ENCODE assay signal across 8 cellular contexts in genomic region chr9:92807757-92808725, GRCh38. TPM values are rescaled to one million over a fixed set of nuclear protein-coding genes. Genes with fewer than 3 reads are reported as not detected.
DNase-seq lines count a peak whose midpoint lies in the region; ATAC-seq, FAIRE-seq and TF ChIP-seq lines count a peak whose summit lies in the region.

No MANE protein-coding gene starts in this region.

- CTCF ChIA-PET in endothelial cell of umbilical vein (lab: Charles Lee) = interaction anchor here (1.0 to 2.1 kb wide), 3 partner anchors 17 to 91 kb away, joined by 3 to 4 read pairs (median 3); no protein-coding TSS in a partner anchor

- peaks cover 14% of the 10 kb centered on the region for H3K4me1 Mint-ChIP-seq in T-helper 17 cell

- dilution Hi-C loops in endothelial cell of umbilical vein (cut with MboI; ENCODE audit: extremely low pct_ligation_motif_present, low sequenced_read_pairs) = no loop called here

- no peak overlapping the region for H3K4me3 ChIP-seq in endothelial cell of umbilical vein (replicated peaks in 1 of 3; ENCODE audit: insufficient read depth in 1 of 3, low read depth in 1 of 3, low read length in 3 of 3)

- H3K27ac ChIP-seq in endothelial cell of umbilical vein (ENCODE audit: insufficient read depth, low read depth, low read length) = no peak overlapping the region

- DNase-seq in NCI-H187 (lab: John Stamatoyannopoulos, UW) (peak; percentile 9 to 42), NCI-H187 treated with DMSO at 0.1 percent for 48 hours (lab: John Stamatoyannopoulos, UW) (no peak), T-helper 17 cell (peak in 1 of 3 donors; percentile 26), endothelial cell of umbilical vein (ENCODE audit: low read depth, low spot score) (no peak), RCC 7860 (ENCODE audit: low spot score) (no peak), frontal cortex (ENCODE audit: low spot score in 2 of 2) (no peak)
- peak; percentile 36 for DNase-seq in stimulated activated CD4-positive, alpha-beta T cell treated with anti-CD3 and anti-CD28 coated beads, Interleukin-4, amount 100 ng/mL, for 1 hour

- FAIRE-seq in endothelial cell of umbilical vein (lab: Jason Lieb, UNC) (no peak), RCC 7860 (lab: Jason Lieb, UNC) (no peak), frontal cortex (lab: Jason Lieb, UNC) (no peak)

- TF ChIP-seq POLR2A in endothelial cell of umbilical vein (IDR thresholded peaks at IDR 0.05; ENCODE audit: low read depth, low read length) = no peak

- no peaks in the 10 kb centered on the region for H4K20me1 ChIP-seq in endothelial cell of umbilical vein (replicated peaks; ENCODE audit: control insufficient read depth, extremely low read depth, insufficient read depth, low read length)

- H3K9me1 ChIP-seq in endothelial cell of umbilical vein (replicated peaks; ENCODE audit: control insufficient read depth, extremely low read depth, insufficient read depth, low read length) = no peaks in the 10 kb centered on the region

- no peak overlapping the region for H3K4me2 ChIP-seq in endothelial cell of umbilical vein (ENCODE audit: insufficient read depth, low read length)

- peaks cover 6% of the 10 kb centered on the region for H3K36me3 Mint-ChIP-seq in T-helper 17 cell (ENCODE audit: low read depth)

- H3K9ac ChIP-seq in endothelial cell of umbilical vein (replicated peaks; ENCODE audit: extremely low read depth, insufficient read depth, low read length) = no peak overlapping the region

- intact Hi-C loops in endothelial cell of umbilical vein (cut with micrococcal nuclease) = no loop called here

- no peak overlapping the region for H2AFZ ChIP-seq in endothelial cell of umbilical vein (ENCODE audit: low read depth, low read length)

- ATAC-seq in T-helper 17 cell (peak; percentile 65), HG02884 (IDR thresholded peaks at IDR 0.05; ENCODE audit: unreplicated experiment) (no peak)

- peaks cover 47% of the 10 kb centered on the region for H3K27me3 Mint-ChIP-seq in T-helper 17 cell

- H3K36me3 ChIP-seq in endothelial cell of umbilical vein (ENCODE audit: control insufficient read depth in 2 of 2, extremely low read depth in 1 of 2, insufficient read depth in 2 of 2, low read length in 2 of 2) = no peaks in the 10 kb centered on the region

- H3K4me3 Mint-ChIP-seq in T-helper 17 cell = peak overlapping the region; percentile 90

- POLR2A ChIA-PET in endothelial cell of umbilical vein (lab: Charles Lee) = no interaction called here

- no peaks in the 10 kb centered on the region for H3K79me2 ChIP-seq in endothelial cell of umbilical vein (ENCODE audit: control insufficient read depth, insufficient read depth, low read length)

- H3K4me1 ChIP-seq in endothelial cell of umbilical vein (ENCODE audit: control insufficient read depth, extremely low read depth, insufficient read depth, low read length) = peaks cover 3% of the 10 kb centered on the region

- H3K27me3 ChIP-seq in endothelial cell of umbilical vein (ENCODE audit: control insufficient read depth in 2 of 2, insufficient read depth in 2 of 2, low read length in 2 of 2) = peaks cover 58 to 77% of the 10 kb centered on the region in 2 experiments

- BruUV-seq in endothelial cell of umbilical vein (replicated peaks; lab: Mats Ljungman, UMichigan) = no TSS peak

- no peak overlapping the region for H3K27ac Mint-ChIP-seq in T-helper 17 cell

- TF ChIP-seq CTCF in endothelial cell of umbilical vein (IDR thresholded peaks at IDR 0.05; ENCODE audit: extremely low read depth in 1 of 2, insufficient read depth in 1 of 2, low read depth in 1 of 2, low read length in 2 of 2) = no peak

- no peaks in the 10 kb centered on the region for H3K9me3 ChIP-seq in T-helper 17 cell (ENCODE audit: control insufficient read depth, low read length, poor library complexity, severe bottlenecking)
- no peaks in the 10 kb centered on the region for H3K9me3 ChIP-seq in endothelial cell of umbilical vein (replicated peaks; ENCODE audit: control insufficient read depth, insufficient read depth, low read length)

TF ChIP-seq in endothelial cell of umbilical vein, 7 proteins besides CTCF, POLR2A, EP300 and RAD21:
- TF ChIP-seq EZH2 (IDR thresholded peaks at IDR 0.05; ENCODE audit: borderline replicate concordance, low read depth, low read length, severe bottlenecking) (peak; percentile 99), FOS (IDR thresholded peaks at IDR 0.05; ENCODE audit: borderline replicate concordance, insufficient read depth, low read length) (no peak)

RNA-seq across cellular contexts. Expression of gene BICD2, which starts 43.4 kb away (rescaled TPM):
- 10 to 100 TPM; 22.9 to 34.0 TPM for total RNA-seq in T-helper 17 cell
- 37.9 and 39.3 TPM in 2 replicates for total RNA-seq in endothelial cell of umbilical vein
- 10.7 and 14.3 TPM in 2 replicates for polyA plus RNA-seq in endothelial cell of umbilical vein
- 14.3 and 15.3 TPM in 2 replicates for polyA plus RNA-seq in endothelial cell of umbilical vein (2011; cell fraction: cytosol; rRNA removed)
- polyA plus RNA-seq in endothelial cell of umbilical vein (2011; cell fraction: nucleus; rRNA removed) = 14.5 and 15.9 TPM in 2 replicates
- 27.3 and 29.9 TPM in 2 replicates for polyA plus RNA-seq in endothelial cell of umbilical vein (2012)
- 15.9 and 18.7 TPM in 2 replicates for polyA minus RNA-seq in endothelial cell of umbilical vein
- 7.6 TPM for polyA minus RNA-seq in endothelial cell of umbilical vein (2011; cell fraction: cytosol; rRNA and poly(A)+ RNA removed)
- polyA minus RNA-seq in endothelial cell of umbilical vein (2011; cell fraction: nucleus; rRNA and poly(A)+ RNA removed) = 8.5 and 9.8 TPM in 2 replicates
- 31.0 TPM for total RNA-seq in frontal cortex

Comparison
In these comparisons a context has a peak if more than half of its experiments do, and no peak if none do; other contexts are left out.
1. DNase-seq: peak in NCI-H187 (2 of 2) and stimulated activated CD4-positive, alpha-beta T cell treated with anti-CD3 and anti-CD28 coated beads, Interleukin-4, amount 100 ng/mL, for 1 hour (single experiment); none in NCI-H187 treated with DMSO at 0.1 percent for 48 hours (single experiment), endothelial cell of umbilical vein (single experiment), RCC 7860 (single experiment) and frontal cortex (0 of 2).